Comparison of ENCODE assay signal across 2 cellular contexts in the genomic region with DNA sequence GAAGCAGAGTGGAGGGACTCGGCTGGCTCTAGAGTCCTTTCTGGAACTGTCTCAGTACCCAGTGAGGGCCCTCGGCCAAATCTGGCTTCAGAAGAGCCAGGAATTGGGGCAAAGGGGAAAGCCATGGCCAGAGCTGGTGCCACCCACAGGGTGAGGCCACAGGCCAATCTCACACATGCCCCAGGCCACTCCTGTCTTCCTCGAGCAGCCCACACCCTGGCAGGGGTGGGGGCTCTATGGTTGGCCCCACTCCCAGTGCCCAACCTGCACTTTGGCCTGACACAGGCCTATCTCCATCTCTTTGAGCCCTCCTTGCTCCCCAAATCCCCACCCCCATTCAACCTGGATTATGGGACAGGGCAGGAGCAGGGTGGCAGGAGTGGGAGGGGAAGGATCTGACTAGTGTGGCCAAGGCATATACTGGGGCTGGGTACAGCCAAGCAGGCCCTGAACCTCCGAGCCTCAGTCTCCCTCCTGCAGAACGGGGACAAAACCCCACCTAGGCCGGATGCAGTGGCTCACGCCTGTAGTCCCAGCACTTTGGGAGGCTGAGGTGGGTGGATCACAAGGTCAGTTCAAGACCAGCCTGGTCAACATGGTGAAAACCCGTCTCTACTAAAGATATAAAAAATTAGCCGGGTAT.
TF ChIP-seq lines count a peak whose summit lies in the region.

No MANE protein-coding gene starts in this region.

TF ChIP-seq in WTC11, 78 proteins besides CTCF, POLR2A, EP300 and RAD21 (continued from another document):
- TF ChIP-seq, protein P1, sequence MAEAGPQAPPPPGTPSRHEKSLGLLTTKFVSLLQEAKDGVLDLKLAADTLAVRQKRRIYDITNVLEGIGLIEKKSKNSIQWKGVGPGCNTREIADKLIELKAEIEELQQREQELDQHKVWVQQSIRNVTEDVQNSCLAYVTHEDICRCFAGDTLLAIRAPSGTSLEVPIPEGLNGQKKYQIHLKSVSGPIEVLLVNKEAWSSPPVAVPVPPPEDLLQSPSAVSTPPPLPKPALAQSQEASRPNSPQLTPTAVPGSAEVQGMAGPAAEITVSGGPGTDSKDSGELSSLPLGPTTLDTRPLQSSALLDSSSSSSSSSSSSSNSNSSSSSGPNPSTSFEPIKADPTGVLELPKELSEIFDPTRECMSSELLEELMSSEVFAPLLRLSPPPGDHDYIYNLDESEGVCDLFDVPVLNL (CRISPR knock-in tag; IDR thresholded peaks at IDR 0.05; ENCODE audit: borderline replicate concordance, low read depth) = no peak
- TF ChIP-seq SOX15 (CRISPR knock-in tag; IDR thresholded peaks at IDR 0.05) = no peak
- TF ChIP-seq ZNF121 (CRISPR knock-in tag; IDR thresholded peaks at IDR 0.05) = peak; percentile 31; the same call in 1 of the 2 replicates

TF ChIP-seq in liver, 16 proteins besides CTCF, POLR2A, EP300 and RAD21 (continued from another document):
- TF ChIP-seq, protein P2, sequence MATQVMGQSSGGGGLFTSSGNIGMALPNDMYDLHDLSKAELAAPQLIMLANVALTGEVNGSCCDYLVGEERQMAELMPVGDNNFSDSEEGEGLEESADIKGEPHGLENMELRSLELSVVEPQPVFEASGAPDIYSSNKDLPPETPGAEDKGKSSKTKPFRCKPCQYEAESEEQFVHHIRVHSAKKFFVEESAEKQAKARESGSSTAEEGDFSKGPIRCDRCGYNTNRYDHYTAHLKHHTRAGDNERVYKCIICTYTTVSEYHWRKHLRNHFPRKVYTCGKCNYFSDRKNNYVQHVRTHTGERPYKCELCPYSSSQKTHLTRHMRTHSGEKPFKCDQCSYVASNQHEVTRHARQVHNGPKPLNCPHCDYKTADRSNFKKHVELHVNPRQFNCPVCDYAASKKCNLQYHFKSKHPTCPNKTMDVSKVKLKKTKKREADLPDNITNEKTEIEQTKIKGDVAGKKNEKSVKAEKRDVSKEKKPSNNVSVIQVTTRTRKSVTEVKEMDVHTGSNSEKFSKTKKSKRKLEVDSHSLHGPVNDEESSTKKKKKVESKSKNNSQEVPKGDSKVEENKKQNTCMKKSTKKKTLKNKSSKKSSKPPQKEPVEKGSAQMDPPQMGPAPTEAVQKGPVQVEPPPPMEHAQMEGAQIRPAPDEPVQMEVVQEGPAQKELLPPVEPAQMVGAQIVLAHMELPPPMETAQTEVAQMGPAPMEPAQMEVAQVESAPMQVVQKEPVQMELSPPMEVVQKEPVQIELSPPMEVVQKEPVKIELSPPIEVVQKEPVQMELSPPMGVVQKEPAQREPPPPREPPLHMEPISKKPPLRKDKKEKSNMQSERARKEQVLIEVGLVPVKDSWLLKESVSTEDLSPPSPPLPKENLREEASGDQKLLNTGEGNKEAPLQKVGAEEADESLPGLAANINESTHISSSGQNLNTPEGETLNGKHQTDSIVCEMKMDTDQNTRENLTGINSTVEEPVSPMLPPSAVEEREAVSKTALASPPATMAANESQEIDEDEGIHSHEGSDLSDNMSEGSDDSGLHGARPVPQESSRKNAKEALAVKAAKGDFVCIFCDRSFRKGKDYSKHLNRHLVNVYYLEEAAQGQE (IDR thresholded peaks at IDR 0.05) = no peak
- TF ChIP-seq FOXA2 (IDR thresholded peaks at IDR 0.05) (no peak), YY1 (IDR thresholded peaks at IDR 0.05) (peak; percentile 50), NR2F2 (IDR thresholded peaks at IDR 0.05) (peak; percentile 39), HNF4A (conservative IDR thresholded peaks at IDR 0.05) (peak; percentile 87 to 93), EGR1 (IDR thresholded peaks at IDR 0.05; ENCODE audit: low read depth in 2 of 2) (peak in 1 of 2 donors; percentile 32), TAF1 (conservative IDR thresholded peaks at IDR 0.05) (no peak), RXRA (IDR thresholded peaks at IDR 0.05) (peak; percentile 91 to 97), GABPA (IDR thresholded peaks at IDR 0.05 in 1 of 2, conservative IDR thresholded peaks at IDR 0.05 in 1 of 2) (no peak), JUND (IDR thresholded peaks at IDR 0.05) (peak in 1 of 2 donors; percentile 60), SP1 (IDR thresholded peaks at IDR 0.05) (peak; percentile 92), FOXA1 (IDR thresholded peaks at IDR 0.05) (peak; percentile 3)
- TF ChIP-seq, protein P3, sequence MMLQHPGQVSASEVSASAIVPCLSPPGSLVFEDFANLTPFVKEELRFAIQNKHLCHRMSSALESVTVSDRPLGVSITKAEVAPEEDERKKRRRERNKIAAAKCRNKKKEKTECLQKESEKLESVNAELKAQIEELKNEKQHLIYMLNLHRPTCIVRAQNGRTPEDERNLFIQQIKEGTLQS (IDR thresholded peaks at IDR 0.05) = no peak
- TF ChIP-seq, protein P4, sequence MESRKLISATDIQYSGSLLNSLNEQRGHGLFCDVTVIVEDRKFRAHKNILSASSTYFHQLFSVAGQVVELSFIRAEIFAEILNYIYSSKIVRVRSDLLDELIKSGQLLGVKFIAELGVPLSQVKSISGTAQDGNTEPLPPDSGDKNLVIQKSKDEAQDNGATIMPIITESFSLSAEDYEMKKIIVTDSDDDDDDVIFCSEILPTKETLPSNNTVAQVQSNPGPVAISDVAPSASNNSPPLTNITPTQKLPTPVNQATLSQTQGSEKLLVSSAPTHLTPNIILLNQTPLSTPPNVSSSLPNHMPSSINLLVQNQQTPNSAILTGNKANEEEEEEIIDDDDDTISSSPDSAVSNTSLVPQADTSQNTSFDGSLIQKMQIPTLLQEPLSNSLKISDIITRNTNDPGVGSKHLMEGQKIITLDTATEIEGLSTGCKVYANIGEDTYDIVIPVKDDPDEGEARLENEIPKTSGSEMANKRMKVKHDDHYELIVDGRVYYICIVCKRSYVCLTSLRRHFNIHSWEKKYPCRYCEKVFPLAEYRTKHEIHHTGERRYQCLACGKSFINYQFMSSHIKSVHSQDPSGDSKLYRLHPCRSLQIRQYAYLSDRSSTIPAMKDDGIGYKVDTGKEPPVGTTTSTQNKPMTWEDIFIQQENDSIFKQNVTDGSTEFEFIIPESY (IDR thresholded peaks at IDR 0.05) = no peak
- TF ChIP-seq, protein P5, sequence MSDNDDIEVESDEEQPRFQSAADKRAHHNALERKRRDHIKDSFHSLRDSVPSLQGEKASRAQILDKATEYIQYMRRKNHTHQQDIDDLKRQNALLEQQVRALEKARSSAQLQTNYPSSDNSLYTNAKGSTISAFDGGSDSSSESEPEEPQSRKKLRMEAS (IDR thresholded peaks at IDR 0.05) = peak; percentile 86
